39 cellular contexts compared by ENCODE assay signal in genomic region chr9:104589611-104590010, GRCh38. TPM values are rescaled to one million over a fixed set of nuclear protein-coding genes. Genes with fewer than 3 reads are reported as not detected.
"Had no signal": no experiment of that assay in that cellular context is flagged by ENCODE, and none has a peak within 500 bp of the region (broad histone marks: within the 10 kb centered on the region; RNA-seq: fewer than 3 reads in every experiment).

No MANE protein-coding gene starts in this region.

- H3K36me3 Mint-ChIP-seq: activated CD4-positive, alpha-beta memory T cell treated with anti-CD3 and anti-CD28 coated beads for 36 hours; activated naive CD4-positive, alpha-beta T cell treated with anti-CD3 and anti-CD28 coated beads, Interleukin-2, amount 50 U/mL, for 72 hours; activated naive CD8-positive, alpha-beta T cell treated with anti-CD3 and anti-CD28 coated beads for 36 hours; brain had no signal

- H3K4me1 ChIP-seq: ascending aorta had no signal

- H3K4me3 ChIP-seq: ascending aorta, cardiac muscle cell had no signal

- H3K4me1 Mint-ChIP-seq: activated B cell treated with CpG ODN at 0.5 μM for 24 hours; activated CD4-positive, alpha-beta T cell treated with anti-CD3 and anti-CD28 coated beads, Interleukin-2, amount 10 ng/mL, durations not matched to agents 24 days and 14 days; activated naive CD8-positive, alpha-beta T cell treated with anti-CD3 and anti-CD28 coated beads for 36 hours; activated T-helper 17 cell treated with anti-CD3 and anti-CD28 coated beads, Interleukin-2, amount 50 U/mL, for 72 hours; brain; central memory CD8-positive, alpha-beta T cell had no signal

- H3K27me3 Mint-ChIP-seq: activated B cell treated with CpG ODN at 0.5 μM for 24 hours; activated CD4-positive, alpha-beta memory T cell treated with anti-CD3 and anti-CD28 coated beads for 36 hours; activated CD4-positive, alpha-beta T cell treated with anti-CD3 and anti-CD28 coated beads, Interleukin-2, amount 10 ng/mL, durations not matched to agents 24 days and 14 days; activated CD8-positive, alpha-beta T cell treated with anti-CD3 and anti-CD28 coated beads for 36 hours; activated T-helper 17 cell treated with anti-CD3 and anti-CD28 coated beads, Interleukin-2, amount 50 U/mL, for 72 hours; central memory CD8-positive, alpha-beta T cell had no signal

- H3K36me3 ChIP-seq: ascending aorta, cardiac muscle cell had no signal

- H3K27ac Mint-ChIP-seq: activated B cell treated with CpG ODN at 0.5 μM for 24 hours; activated CD4-positive, alpha-beta memory T cell treated with anti-CD3 and anti-CD28 coated beads for 36 hours; activated CD4-positive, alpha-beta T cell treated with anti-CD3 and anti-CD28 coated beads, Interleukin-2, amount 10 ng/mL, durations not matched to agents 24 days and 14 days; activated CD8-positive, alpha-beta T cell treated with anti-CD3 and anti-CD28 coated beads for 36 hours; activated naive CD4-positive, alpha-beta T cell treated with anti-CD3 and anti-CD28 coated beads for 36 hours; activated naive CD4-positive, alpha-beta T cell treated with anti-CD3 and anti-CD28 coated beads, Interleukin-2, amount 50 U/mL, for 72 hours; activated naive CD8-positive, alpha-beta T cell treated with anti-CD3 and anti-CD28 coated beads for 36 hours; activated T-cell treated with anti-CD3 and anti-CD28 coated beads, Interleukin-2, amount 50 U/mL, for 72 hours; activated T-helper 1 cell treated with anti-CD3 and anti-CD28 coated beads, Interleukin-12 subunit alpha, Interleukin-12 subunit beta, Interleukin-2, Interleukin-4 antibody, amounts not matched to agents 30 ng/mL and 10 ng/mL and 1 ng/mL, durations not matched to agents 14 hours and 24 hours and 36 hours; activated T-helper 17 cell treated with anti-CD3 and anti-CD28 coated beads, Interleukin-2, amount 50 U/mL, for 72 hours; brain; T-helper 1 cell treated with Interleukin-12 subunit alpha and Interleukin-12 subunit beta and Interleukin-4 antibody, amounts not matched to agents 30 μg/mL and 1 μg/mL, for 36 hours; T-helper 2 cell treated with Interferon-gamma antibody and Interleukin-4, amounts not matched to agents 5 μg/mL and 100 μg/mL, for 36 hours had no signal

- H3K9me3 ChIP-seq: ascending aorta had no signal

- H3K4me3 Mint-ChIP-seq: activated B cell treated with CpG ODN at 0.5 μM for 24 hours; activated CD4-positive, alpha-beta memory T cell treated with anti-CD3 and anti-CD28 coated beads for 36 hours; activated CD4-positive, alpha-beta T cell treated with anti-CD3 and anti-CD28 coated beads, Interleukin-2, amount 10 ng/mL, durations not matched to agents 24 days and 14 days; activated CD8-positive, alpha-beta T cell treated with anti-CD3 and anti-CD28 coated beads for 36 hours; activated naive CD4-positive, alpha-beta T cell treated with anti-CD3 and anti-CD28 coated beads for 36 hours; activated naive CD8-positive, alpha-beta T cell treated with anti-CD3 and anti-CD28 coated beads for 36 hours; activated T-cell treated with anti-CD3 and anti-CD28 coated beads, Interleukin-2, amount 50 U/mL, for 4 hours; activated T-cell treated with anti-CD3 and anti-CD28 coated beads, Interleukin-2, amount 50 U/mL, for 72 hours; activated T-helper 1 cell treated with anti-CD3 and anti-CD28 coated beads, Interleukin-12 subunit alpha, Interleukin-12 subunit beta, Interleukin-2, Interleukin-4 antibody, amounts not matched to agents 30 ng/mL and 10 ng/mL and 1 ng/mL, durations not matched to agents 14 hours and 24 hours and 36 hours; activated T-helper 17 cell treated with anti-CD3 and anti-CD28 coated beads, Interleukin-2, amount 50 U/mL, for 72 hours; brain; central memory CD8-positive, alpha-beta T cell; T-helper 1 cell treated with Interleukin-12 subunit alpha and Interleukin-12 subunit beta and Interleukin-4 antibody, amounts not matched to agents 30 μg/mL and 1 μg/mL, for 36 hours; T-helper 2 cell treated with Interferon-gamma antibody and Interleukin-4, amounts not matched to agents 5 μg/mL and 100 μg/mL, for 36 hours had no signal

- H3K27ac ChIP-seq: ascending aorta, cardiac muscle cell, VCaP had no signal

- DNase-seq: activated B cell treated with CpG ODN at 0.5 μM for 24 hours; activated CD4-positive, alpha-beta memory T cell treated with anti-CD3 and anti-CD28 coated beads for 36 hours; activated CD4-positive, alpha-beta T cell treated with anti-CD3 and anti-CD28 coated beads for 4 hours; activated CD4-positive, alpha-beta T cell treated with anti-CD3 and anti-CD28 coated beads, Interleukin-2, amount 10 ng/mL, durations not matched to agents 24 days and 14 days; activated CD4-positive, alpha-beta T cell treated with anti-CD3 and anti-CD28 coated beads, Interleukin-2, amount 50 U/mL, for 1 hour; activated CD4-positive, alpha-beta T cell treated with anti-CD3 and anti-CD28 coated beads, Interleukin-2, amount 50 U/mL, for 4 hours; activated CD4-positive, CD25-positive, alpha-beta regulatory T cell treated with anti-CD3 and anti-CD28 coated beads, Interleukin-2, amount 50 U/mL, for 72 hours; activated CD8-positive, alpha-beta memory T cell treated with anti-CD3 and anti-CD28 coated beads, Interleukin-2, amount 50 U/mL, for 4 hours; activated CD8-positive, alpha-beta T cell treated with anti-CD3 and anti-CD28 coated beads for 36 hours; activated effector memory CD4-positive, alpha-beta T cell treated with anti-CD3 and anti-CD28 coated beads, Interleukin-2, amount 50 U/mL, for 16 hours; activated gamma-delta T cell treated with Interleukin-2 at 50 U/mL for 16 hours; activated naive CD4-positive, alpha-beta T cell; activated naive CD4-positive, alpha-beta T cell treated with anti-CD3 and anti-CD28 coated beads for 36 hours; activated naive CD4-positive, alpha-beta T cell treated with anti-CD3 and anti-CD28 coated beads, Interleukin-2, amount 50 U/mL, for 16 hours; activated naive CD8-positive, alpha-beta T cell treated with anti-CD3 and anti-CD28 coated beads for 36 hours; activated T-cell treated with anti-CD3 and anti-CD28 coated beads for 4 hours; activated T-cell treated with anti-CD3 and anti-CD28 coated beads, Interleukin-2, amount 50 U/mL, for 1 hour; activated T-cell treated with anti-CD3 and anti-CD28 coated beads, Interleukin-2, amount 50 U/mL, for 4 hours; activated T-cell treated with anti-CD3 and anti-CD28 coated beads, Interleukin-2, amount 50 U/mL, for 72 hours; amygdala; anterior cingulate cortex; caudate nucleus; cerebellar nuclear complex; T-helper 2 cell; T-helper 9 cell had no signal

- H3K27me3 ChIP-seq: ascending aorta, cardiac muscle cell had no signal

- H3K9me3 Mint-ChIP-seq: activated CD4-positive, alpha-beta memory T cell treated with anti-CD3 and anti-CD28 coated beads for 36 hours; activated CD4-positive, alpha-beta T cell treated with anti-CD3 and anti-CD28 coated beads, Interleukin-2, amount 10 ng/mL, durations not matched to agents 24 days and 14 days; activated CD8-positive, alpha-beta T cell treated with anti-CD3 and anti-CD28 coated beads for 36 hours; activated T-cell treated with anti-CD3 and anti-CD28 coated beads, Interleukin-2, amount 50 U/mL, for 4 hours; activated T-helper 1 cell treated with anti-CD3 and anti-CD28 coated beads, Interleukin-12 subunit alpha, Interleukin-12 subunit beta, Interleukin-2, Interleukin-4 antibody, amounts not matched to agents 30 ng/mL and 10 ng/mL and 1 ng/mL, durations not matched to agents 14 hours and 24 hours and 36 hours; T-helper 1 cell treated with Interleukin-12 subunit alpha and Interleukin-12 subunit beta and Interleukin-4 antibody, amounts not matched to agents 30 μg/mL and 1 μg/mL, for 36 hours; T-helper 2 cell treated with Interferon-gamma antibody and Interleukin-4, amounts not matched to agents 5 μg/mL and 100 μg/mL, for 36 hours had no signal

RNA-seq across cellular contexts. Expression of gene OR13C5, which starts 9.6 kb away (rescaled TPM):
- total RNA-seq: activated B cell treated with CpG ODN at 0.5 μM for 24 hours; activated CD4-positive, alpha-beta memory T cell treated with anti-CD3 and anti-CD28 coated beads for 36 hours; activated CD4-positive, alpha-beta T cell treated with anti-CD3 and anti-CD28 coated beads, Interleukin-2, amount 10 ng/mL, durations not matched to agents 24 days and 14 days; activated CD8-positive, alpha-beta memory T cell treated with anti-CD3 and anti-CD28 coated beads for 36 hours; activated CD8-positive, alpha-beta T cell treated with anti-CD3 and anti-CD28 coated beads for 36 hours; activated naive CD4-positive, alpha-beta T cell treated with anti-CD3 and anti-CD28 coated beads for 36 hours; activated naive CD4-positive, alpha-beta T cell treated with anti-CD3 and anti-CD28 coated beads, Interleukin-2, amount 50 U/mL, for 72 hours; activated naive CD8-positive, alpha-beta T cell treated with anti-CD3 and anti-CD28 coated beads for 36 hours; activated T-cell treated with anti-CD3 and anti-CD28 coated beads, Interleukin-2, amount 50 U/mL, for 4 hours; activated T-cell treated with anti-CD3 and anti-CD28 coated beads, Interleukin-2, amount 50 U/mL, for 72 hours; activated T-helper 1 cell treated with anti-CD3 and anti-CD28 coated beads, Interleukin-12 subunit alpha, Interleukin-12 subunit beta, Interleukin-2, Interleukin-4 antibody, amounts not matched to agents 30 ng/mL and 10 ng/mL and 1 ng/mL, durations not matched to agents 14 hours and 24 hours and 36 hours; activated T-helper 17 cell treated with anti-CD3 and anti-CD28 coated beads, Interleukin-2, amount 50 U/mL, for 72 hours; ascending aorta; bronchial epithelial cell; chondrocyte had no signal
- polyA plus RNA-seq: adipose tissue had no signal

RNA-seq across cellular contexts. Expression of gene OR13C2, which starts 15.8 kb away (rescaled TPM):
- total RNA-seq: activated B cell treated with CpG ODN at 0.5 μM for 24 hours; activated CD4-positive, alpha-beta memory T cell treated with anti-CD3 and anti-CD28 coated beads for 36 hours; activated CD4-positive, alpha-beta T cell treated with anti-CD3 and anti-CD28 coated beads, Interleukin-2, amount 10 ng/mL, durations not matched to agents 24 days and 14 days; activated CD8-positive, alpha-beta memory T cell treated with anti-CD3 and anti-CD28 coated beads for 36 hours; activated CD8-positive, alpha-beta T cell treated with anti-CD3 and anti-CD28 coated beads for 36 hours; activated naive CD4-positive, alpha-beta T cell treated with anti-CD3 and anti-CD28 coated beads for 36 hours; activated naive CD4-positive, alpha-beta T cell treated with anti-CD3 and anti-CD28 coated beads, Interleukin-2, amount 50 U/mL, for 72 hours; activated naive CD8-positive, alpha-beta T cell treated with anti-CD3 and anti-CD28 coated beads for 36 hours; activated T-cell treated with anti-CD3 and anti-CD28 coated beads, Interleukin-2, amount 50 U/mL, for 4 hours; activated T-cell treated with anti-CD3 and anti-CD28 coated beads, Interleukin-2, amount 50 U/mL, for 72 hours; activated T-helper 1 cell treated with anti-CD3 and anti-CD28 coated beads, Interleukin-12 subunit alpha, Interleukin-12 subunit beta, Interleukin-2, Interleukin-4 antibody, amounts not matched to agents 30 ng/mL and 10 ng/mL and 1 ng/mL, durations not matched to agents 14 hours and 24 hours and 36 hours; activated T-helper 17 cell treated with anti-CD3 and anti-CD28 coated beads, Interleukin-2, amount 50 U/mL, for 72 hours; ascending aorta; bronchial epithelial cell; chondrocyte had no signal
- polyA plus RNA-seq: adipose tissue, cardiac muscle cell had no signal

RNA-seq across cellular contexts. Expression of gene OR13C8, which starts 20.6 kb away (rescaled TPM):
- total RNA-seq: activated B cell treated with CpG ODN at 0.5 μM for 24 hours; activated CD4-positive, alpha-beta memory T cell treated with anti-CD3 and anti-CD28 coated beads for 36 hours; activated CD4-positive, alpha-beta T cell treated with anti-CD3 and anti-CD28 coated beads, Interleukin-2, amount 10 ng/mL, durations not matched to agents 24 days and 14 days; activated CD8-positive, alpha-beta memory T cell treated with anti-CD3 and anti-CD28 coated beads for 36 hours; activated CD8-positive, alpha-beta T cell treated with anti-CD3 and anti-CD28 coated beads for 36 hours; activated naive CD4-positive, alpha-beta T cell treated with anti-CD3 and anti-CD28 coated beads for 36 hours; activated naive CD4-positive, alpha-beta T cell treated with anti-CD3 and anti-CD28 coated beads, Interleukin-2, amount 50 U/mL, for 72 hours; activated naive CD8-positive, alpha-beta T cell treated with anti-CD3 and anti-CD28 coated beads for 36 hours; activated T-cell treated with anti-CD3 and anti-CD28 coated beads, Interleukin-2, amount 50 U/mL, for 4 hours; activated T-cell treated with anti-CD3 and anti-CD28 coated beads, Interleukin-2, amount 50 U/mL, for 72 hours; activated T-helper 1 cell treated with anti-CD3 and anti-CD28 coated beads, Interleukin-12 subunit alpha, Interleukin-12 subunit beta, Interleukin-2, Interleukin-4 antibody, amounts not matched to agents 30 ng/mL and 10 ng/mL and 1 ng/mL, durations not matched to agents 14 hours and 24 hours and 36 hours; activated T-helper 17 cell treated with anti-CD3 and anti-CD28 coated beads, Interleukin-2, amount 50 U/mL, for 72 hours; ascending aorta; bronchial epithelial cell; cardiac muscle cell; chondrocyte had no signal
- polyA plus RNA-seq: adipose tissue, cardiac muscle cell had no signal

RNA-seq across cellular contexts. Expression of gene OR13C9, which starts 28.4 kb away (rescaled TPM):
- total RNA-seq: activated B cell treated with CpG ODN at 0.5 μM for 24 hours; activated CD4-positive, alpha-beta memory T cell treated with anti-CD3 and anti-CD28 coated beads for 36 hours; activated CD4-positive, alpha-beta T cell treated with anti-CD3 and anti-CD28 coated beads, Interleukin-2, amount 10 ng/mL, durations not matched to agents 24 days and 14 days; activated CD8-positive, alpha-beta memory T cell treated with anti-CD3 and anti-CD28 coated beads for 36 hours; activated CD8-positive, alpha-beta T cell treated with anti-CD3 and anti-CD28 coated beads for 36 hours; activated naive CD4-positive, alpha-beta T cell treated with anti-CD3 and anti-CD28 coated beads for 36 hours; activated naive CD4-positive, alpha-beta T cell treated with anti-CD3 and anti-CD28 coated beads, Interleukin-2, amount 50 U/mL, for 72 hours; activated naive CD8-positive, alpha-beta T cell treated with anti-CD3 and anti-CD28 coated beads for 36 hours; activated T-cell treated with anti-CD3 and anti-CD28 coated beads, Interleukin-2, amount 50 U/mL, for 4 hours; activated T-cell treated with anti-CD3 and anti-CD28 coated beads, Interleukin-2, amount 50 U/mL, for 72 hours; activated T-helper 1 cell treated with anti-CD3 and anti-CD28 coated beads, Interleukin-12 subunit alpha, Interleukin-12 subunit beta, Interleukin-2, Interleukin-4 antibody, amounts not matched to agents 30 ng/mL and 10 ng/mL and 1 ng/mL, durations not matched to agents 14 hours and 24 hours and 36 hours; activated T-helper 17 cell treated with anti-CD3 and anti-CD28 coated beads, Interleukin-2, amount 50 U/mL, for 72 hours; ascending aorta; bronchial epithelial cell; chondrocyte had no signal
- polyA plus RNA-seq: adipose tissue had no signal

RNA-seq across cellular contexts. Expression of gene OR13C3, which starts 53.0 kb away (rescaled TPM):
- total RNA-seq: activated B cell treated with CpG ODN at 0.5 μM for 24 hours; activated CD4-positive, alpha-beta memory T cell treated with anti-CD3 and anti-CD28 coated beads for 36 hours; activated CD4-positive, alpha-beta T cell treated with anti-CD3 and anti-CD28 coated beads, Interleukin-2, amount 10 ng/mL, durations not matched to agents 24 days and 14 days; activated CD8-positive, alpha-beta memory T cell treated with anti-CD3 and anti-CD28 coated beads for 36 hours; activated CD8-positive, alpha-beta T cell treated with anti-CD3 and anti-CD28 coated beads for 36 hours; activated naive CD4-positive, alpha-beta T cell treated with anti-CD3 and anti-CD28 coated beads for 36 hours; activated naive CD4-positive, alpha-beta T cell treated with anti-CD3 and anti-CD28 coated beads, Interleukin-2, amount 50 U/mL, for 72 hours; activated naive CD8-positive, alpha-beta T cell treated with anti-CD3 and anti-CD28 coated beads for 36 hours; activated T-cell treated with anti-CD3 and anti-CD28 coated beads, Interleukin-2, amount 50 U/mL, for 4 hours; activated T-cell treated with anti-CD3 and anti-CD28 coated beads, Interleukin-2, amount 50 U/mL, for 72 hours; activated T-helper 1 cell treated with anti-CD3 and anti-CD28 coated beads, Interleukin-12 subunit alpha, Interleukin-12 subunit beta, Interleukin-2, Interleukin-4 antibody, amounts not matched to agents 30 ng/mL and 10 ng/mL and 1 ng/mL, durations not matched to agents 14 hours and 24 hours and 36 hours; activated T-helper 17 cell treated with anti-CD3 and anti-CD28 coated beads, Interleukin-2, amount 50 U/mL, for 72 hours; ascending aorta; bronchial epithelial cell; chondrocyte had no signal
- polyA plus RNA-seq: adipose tissue, cardiac muscle cell had no signal
